20 cellular contexts compared by ENCODE assay signal in genomic region chr17:56994009-56994792, GRCh38. TPM values are rescaled to one million over a fixed set of nuclear protein-coding genes. Genes with fewer than 3 reads are reported as not detected.
DNase-seq lines count a peak whose midpoint lies in the region; ATAC-seq, FAIRE-seq and TF ChIP-seq lines count a peak whose summit lies in the region.
"Had no signal": no experiment of that assay in that cellular context is flagged by ENCODE, and none has a peak within 500 bp of the region (broad histone marks: within the 10 kb centered on the region; RNA-seq: fewer than 3 reads in every experiment).

No MANE protein-coding gene starts in this region.

- peak; percentile 13 for FAIRE-seq in HTR-8/SVneo (lab: Jason Lieb, UNC)

- 0 out of 2 replicates have a peak, but pooled peaks cover 4% of the 10 kb centered on the region for H3K79me2 ChIP-seq in MM.1S (ENCODE audit: low read length)

- H3K36me3 ChIP-seq in MM.1S (replicated peaks; ENCODE audit: insufficient read depth, low read length) = peaks cover 12% of the 10 kb centered on the region; the same call in 1 of the 2 replicates

- TF ChIP-seq CTCF in AG10803 (conservative IDR thresholded peaks at IDR 0.05; ENCODE audit: low read length) (no peak), epithelial cell of esophagus (IDR thresholded peaks at IDR 0.05; ENCODE audit: insufficient read depth, low read depth, low read length, missing control alignments) (no peak), omental fat pad (IDR thresholded peaks at IDR 0.05) (no peak), MM.1S (IDR thresholded peaks at IDR 0.05; ENCODE audit: low read length) (no peak)

- DNase-seq in AG10803 (ENCODE audit: low read depth) (peak; percentile 79), HTR-8/SVneo (ENCODE audit: insufficient read length, low spot score) (no peak), epithelial cell of esophagus (ENCODE audit: low read depth) (peak; percentile 60), omental fat pad (ENCODE audit: low spot score) (no peak), MM.1S (no peak), putamen (ENCODE audit: low spot score) (no peak)
- DNase-seq: AML-193; COR-L47; H9; KBM-7; midbrain; NCI-H1105; NCI-H2107; OCI-M1; retina; stimulated activated CD4-positive, alpha-beta T cell treated with anti-CD3 and anti-CD28 coated beads, Interleukin-1b, Interleukin-23, amount 100 ng/mL, for 48 hours; transverse colon had no signal

- H3K4me2 ChIP-seq in MM.1S (ENCODE audit: low read depth, low read length) = no peak overlapping the region
- H3K4me2 ChIP-seq: neural progenitor cell had no signal

- no peaks in the 10 kb centered on the region for H3K9me3 ChIP-seq in MM.1S (replicated peaks; ENCODE audit: insufficient read depth, low read length)
- H3K9me3 ChIP-seq: transverse colon had no signal

- H3F3A ChIP-seq in MM.1S (ENCODE audit: insufficient read depth, low read length) = no peaks in the 10 kb centered on the region

- no peaks in the 10 kb centered on the region for H3K27me3 ChIP-seq in MM.1S (replicated peaks; ENCODE audit: insufficient read depth, low read length)
- H3K27me3 ChIP-seq: neural progenitor cell, transverse colon had no signal

- no peaks in the 10 kb centered on the region for H3K4me1 ChIP-seq in MM.1S (ENCODE audit: low read length)
- H3K4me1 ChIP-seq: neural progenitor cell, transverse colon had no signal

- no peaks in the 10 kb centered on the region for H3K9me2 ChIP-seq in MM.1S (replicated peaks; ENCODE audit: insufficient read depth, low read length)

- 0 out of 2 replicates have a peak, but pooled peaks cover 3% of the 10 kb centered on the region for H4K20me1 ChIP-seq in MM.1S (ENCODE audit: insufficient read depth, low read length)

- H3K9ac ChIP-seq in MM.1S (ENCODE audit: low read length) = no peak overlapping the region
- H3K9ac ChIP-seq: neural progenitor cell had no signal

- ATAC-seq in omental fat pad (ENCODE audit: low FRiP score) (peak; percentile 72), HG03432 (IDR thresholded peaks at IDR 0.05; ENCODE audit: unreplicated experiment) (no peak), HG03442 (IDR thresholded peaks at IDR 0.05; ENCODE audit: unreplicated experiment) (no peak)

- H3K4me3 ChIP-seq in AG10803 (ENCODE audit: low read length) = no peak overlapping the region
- no peak overlapping the region for H3K4me3 ChIP-seq in epithelial cell of esophagus (ENCODE audit: low read length)
- H3K4me3 ChIP-seq in MM.1S (ENCODE audit: low read length) = no peak overlapping the region
- H3K4me3 ChIP-seq: neural progenitor cell, transverse colon had no signal

- H2AFZ ChIP-seq in MM.1S (ENCODE audit: low read length) = no peak overlapping the region
- H2AFZ ChIP-seq: neural progenitor cell had no signal

- no peak overlapping the region for H3K27ac ChIP-seq in MM.1S (ENCODE audit: low read length)
- H3K27ac ChIP-seq: neural progenitor cell, transverse colon had no signal

RNA-seq across cellular contexts. Expression of gene SCPEP1, which starts 16.3 kb away (rescaled TPM):
- 10 to 100 TPM; 59.6 to 80.9 (median 69.1) TPM for total RNA-seq in omental fat pad

RNA-seq across cellular contexts. Expression of gene COIL, which starts 33.4 kb away (rescaled TPM):
- 10 to 100 TPM in 1 of 4 donors, 1 to 10 TPM in 3; 6.7 to 13.4 (median 9.3) TPM for total RNA-seq in omental fat pad

Comparison
In these comparisons a context has a peak if more than half of its experiments do, and no peak if none do; other contexts are left out.
1. DNase-seq: peak in AG10803 (single experiment) and epithelial cell of esophagus (single experiment); none in HTR-8/SVneo (single experiment), omental fat pad (single experiment), MM.1S (single experiment) and putamen (single experiment).